Comparison of ENCODE assay signal across 8 cellular contexts in the genomic region with DNA sequence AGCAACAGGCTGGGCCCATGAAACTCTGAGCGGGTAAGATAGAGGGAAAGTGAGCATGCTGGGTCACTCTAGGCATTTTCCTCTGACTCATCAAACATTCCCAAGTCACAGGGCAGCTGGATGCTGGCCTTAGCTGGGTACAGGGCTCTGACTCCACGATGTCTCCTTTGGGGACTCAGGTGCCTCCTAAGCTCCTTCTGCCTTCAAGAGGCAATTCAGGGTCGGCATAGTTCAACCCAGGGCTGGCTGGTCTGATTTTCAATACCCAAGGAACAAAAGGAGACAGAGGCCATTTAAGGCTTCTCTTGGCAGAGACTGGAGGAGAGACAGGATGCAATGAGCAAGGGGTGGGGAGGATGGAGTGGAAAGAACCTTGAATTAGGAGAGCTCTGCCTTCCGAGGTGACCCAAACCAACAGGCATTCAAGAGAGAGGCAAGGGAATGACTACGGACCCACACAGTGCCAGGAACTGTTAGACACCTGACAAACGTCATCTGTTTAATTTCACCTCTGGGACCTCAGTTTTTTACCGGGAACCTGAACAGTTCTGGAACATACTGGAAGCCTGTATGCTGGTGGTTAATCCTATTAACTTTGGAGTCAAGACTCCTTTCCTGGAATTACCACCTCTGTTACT. TPM values are rescaled to one million over a fixed set of nuclear protein-coding genes. Genes with fewer than 3 reads are reported as not detected.
A peak's percentile ranks its signal among the peaks of the same experiment; 100 is the strongest.
DNase-seq lines count a peak whose midpoint lies in the region; FAIRE-seq and TF ChIP-seq lines count a peak whose summit lies in the region.

No MANE protein-coding gene starts in this region.

- H4K20me1 ChIP-seq in keratinocyte (ENCODE audit: control insufficient read depth, extremely low read depth, insufficient read depth, low read length): no peaks in the 10 kb centered on the region

- H3K36me3 Mint-ChIP-seq in HFFc6 (ENCODE audit: low read depth): no peaks in the 10 kb centered on the region; the same call in 1 of the 2 replicates

- no peak for FAIRE-seq in keratinocyte (lab: Jason Lieb, UNC)

- no peak overlapping the region for H3K27ac Mint-ChIP-seq in HFFc6

- TF ChIP-seq CTCF in HFFc6 (IDR thresholded peaks at IDR 0.05) (no peak), ascending aorta (IDR thresholded peaks at IDR 0.05) (no peak), keratinocyte (optimal IDR thresholded peaks at IDR 0.05 in 1 of 3, IDR thresholded peaks at IDR 0.05 in 1 of 3, conservative IDR thresholded peaks at IDR 0.05 in 1 of 3; ENCODE audit: extremely low read depth in 1 of 3, insufficient read depth in 2 of 3, low read length in 3 of 3) (no peak), testis (IDR thresholded peaks at IDR 0.05) (no peak), GM10266 (IDR thresholded peaks at IDR 0.05; ENCODE audit: control insufficient read depth, insufficient read depth, low read depth, missing control alignments) (no peak)

- H3K9me3 Mint-ChIP-seq in HFFc6: no peaks in the 10 kb centered on the region

- peak overlapping the region; percentile 84 for H3K9ac ChIP-seq in keratinocyte (ENCODE audit: control insufficient read depth, extremely low read depth, insufficient read depth, low read length)

- H3K9me3 ChIP-seq in ascending aorta (no peaks in the 10 kb centered on the region), keratinocyte (ENCODE audit: control insufficient read depth, low read depth, low read length) (no peaks in the 10 kb centered on the region), testis (no peaks in the 10 kb centered on the region)

- no peak for TF ChIP-seq POLR2A in testis (IDR thresholded peaks at IDR 0.05)

- H3K79me2 ChIP-seq in keratinocyte (ENCODE audit: control insufficient read depth, insufficient read depth, low read length): peaks cover 15% of the 10 kb centered on the region

- H3K36me3 ChIP-seq in ascending aorta (peaks cover 29 to 30% of the 10 kb centered on the region in 2 donors), keratinocyte (ENCODE audit: control insufficient read depth in 2 of 2, extremely low read depth in 1 of 2, insufficient read depth in 2 of 2, low read length in 2 of 2) (peaks cover 9 to 17% of the 10 kb centered on the region in 2 experiments), testis (ENCODE audit: low read depth, missing control alignments) (no peaks in the 10 kb centered on the region)

- H3K4me3 ChIP-seq in ascending aorta: peak overlapping the region; percentile 56 to 87
- H3K4me3 ChIP-seq in keratinocyte (ENCODE audit: control insufficient read depth in 2 of 3, extremely low read depth in 1 of 3, insufficient read depth in 2 of 3, low read depth in 1 of 3, low read length in 3 of 3): peak overlapping the region; percentile 77 to 92 (median 89)
- H3K4me3 ChIP-seq in testis: peak overlapping the region; percentile 75 to 87

- peak overlapping the region; percentile 100 for H3K4me2 ChIP-seq in keratinocyte (ENCODE audit: control insufficient read depth, extremely low read depth, insufficient read depth, low read depth, low read length)

- 11 to 15% methylated on average over 7 of the region's 7 CpGs for WGBS in testis, 2 donors

- H3K4me1 ChIP-seq in ascending aorta: peaks cover 3 to 21% of the 10 kb centered on the region in 2 donors
- peaks cover 22% of the 10 kb centered on the region for H3K4me1 ChIP-seq in keratinocyte (ENCODE audit: control insufficient read depth, extremely low read depth, insufficient read depth, low read length)
- peaks cover 31% of the 10 kb centered on the region for H3K4me1 ChIP-seq in testis

- H2AFZ ChIP-seq in keratinocyte (ENCODE audit: control insufficient read depth, low read length): no peak overlapping the region

- H3K27me3 ChIP-seq in ascending aorta (no peaks in the 10 kb centered on the region), keratinocyte (ENCODE audit: control insufficient read depth, extremely low read depth, insufficient read depth, low read length) (no peaks in the 10 kb centered on the region), testis (no peaks in the 10 kb centered on the region)

- no peaks in the 10 kb centered on the region for H3K9me1 ChIP-seq in keratinocyte (ENCODE audit: control insufficient read depth, extremely low read depth, insufficient read depth, low read length)

- H3K4me3 Mint-ChIP-seq in HFFc6: no peak overlapping the region

- H3K27me3 Mint-ChIP-seq in HFFc6 (ENCODE audit: insufficient read depth): no peaks in the 10 kb centered on the region

- H3K27ac ChIP-seq in ascending aorta (peak overlapping the region; percentile 95 to 97), keratinocyte (ENCODE audit: control insufficient read depth, insufficient read depth, low read length) (peak overlapping the region; percentile 88), testis (peak overlapping the region; percentile 96 to 97)

- dilution Hi-C loops in keratinocyte (cut with MboI; ENCODE audit: extremely low pct_ligation_motif_present, low sequenced_read_pairs): no loop called here

- intact Hi-C loops in ascending aorta (cut with DNase I) (loop anchor here (2.0 kb wide), 1 partner anchor 69 kb away; a partner anchor contains a TSS), testis (cut with DNase I; ENCODE audit: low total_unique reads) (no loop called here)

- DNase-seq in HFFc6: peak; percentile 62
- peak in 1 of 2 donors; percentile 87 for DNase-seq in ascending aorta (ENCODE audit: low spot score in 2 of 2)
- DNase-seq in keratinocyte (ENCODE audit: low read depth, low spot score): no peak
- DNase-seq in testis: peak; percentile 58
- DNase-seq in retina: no peak
- DNase-seq in effector CD4-positive, alpha-beta T cell: no peak
- no peak for DNase-seq in GM10266 (ENCODE audit: extremely low spot score)
- no peak for DNase-seq in UCSD-AML1 (lab: John Stamatoyannopoulos, UW; ENCODE audit: unreplicated experiment)

- peaks cover 7% of the 10 kb centered on the region for H3K4me1 Mint-ChIP-seq in HFFc6 (ENCODE audit: low read depth)

RNA-seq across cellular contexts. Expression of a gene that starts 0.9 kb away (rescaled TPM):
- 10 to 100 TPM; 51.4 to 65.5 (median 59.3) TPM for total RNA-seq in HFFc6 (2021; fragmentation: NEBNext Ultra II Directional; extraction: Animal tissue kit (Norgen Biotek cat#: 25700))
- total RNA-seq in ascending aorta: 50.7 TPM
- polyA plus RNA-seq in keratinocyte: 17.0 to 41.4 TPM (median 23.3 TPM) in 3 replicates
- polyA plus RNA-seq in keratinocyte (2011; ENCODE audit: low read depth): 96.6 TPM
- 21.2 and 27.5 TPM in 2 replicates for polyA plus RNA-seq in keratinocyte (2011; cell fraction: cytosol; rRNA removed)
- 26.9 and 37.0 TPM in 2 replicates for polyA plus RNA-seq in keratinocyte (2011; cell fraction: nucleus; rRNA removed)
- 66.2 and 117 TPM in 2 replicates for polyA plus RNA-seq in keratinocyte (2012; ENCODE audit: low replicate concordance)
- 16.5 to 43.8 TPM (median 26.9 TPM) in 3 replicates for polyA minus RNA-seq in keratinocyte
- 35.9 TPM for polyA minus RNA-seq in keratinocyte (2011; cell fraction: cytosol; rRNA and poly(A)+ RNA removed)
- 15.3 and 24.4 TPM in 2 replicates for polyA minus RNA-seq in keratinocyte (2011; cell fraction: nucleus; rRNA and poly(A)+ RNA removed)
- total RNA-seq in testis: 100 to 1,000 TPM in 1 of 2 donors, 10 to 100 TPM in 1; 96.1 to 127 TPM
- polyA plus RNA-seq in testis (ENCODE audit: insufficient read depth, low read depth, low replicate concordance): 217 TPM

RNA-seq across cellular contexts. Expression of a gene that starts 10.0 kb away (rescaled TPM):
- under 1 TPM; 0.17 to 0.78 (median 0.24) TPM for total RNA-seq in HFFc6 (2021; fragmentation: NEBNext Ultra II Directional; extraction: Animal tissue kit (Norgen Biotek cat#: 25700))
- total RNA-seq in ascending aorta (33.1 TPM), testis (10 to 100 TPM; 15.0 to 20.4 TPM)
- polyA plus RNA-seq in keratinocyte (0.25 to 0.79 TPM (median 0.36 TPM) in 3 replicates), testis (ENCODE audit: insufficient read depth, low read depth, low replicate concordance) (10.2 TPM)
- 0.55 TPM for polyA plus RNA-seq in keratinocyte (2011; ENCODE audit: low read depth)
- 0.23 and 0.35 TPM in 2 replicates for polyA plus RNA-seq in keratinocyte (2011; cell fraction: cytosol; rRNA removed)
- 1.0 and 2.1 TPM in 2 replicates for polyA plus RNA-seq in keratinocyte (2011; cell fraction: nucleus; rRNA removed)
- polyA plus RNA-seq in keratinocyte (2012; ENCODE audit: low replicate concordance): 0.80 and 1.8 TPM in 2 replicates
- polyA minus RNA-seq in keratinocyte: 0.56 to 3.9 TPM (median 2.7 TPM) in 3 replicates
- 1.5 TPM for polyA minus RNA-seq in keratinocyte (2011; cell fraction: cytosol; rRNA and poly(A)+ RNA removed)
- polyA minus RNA-seq in keratinocyte (2011; cell fraction: nucleus; rRNA and poly(A)+ RNA removed): 1.1 and 2.3 TPM in 2 replicates

RNA-seq across cellular contexts. Expression of a gene that starts 24.2 kb away (rescaled TPM):
- total RNA-seq in HFFc6 (2021; fragmentation: NEBNext Ultra II Directional; extraction: Animal tissue kit (Norgen Biotek cat#: 25700)): 1 to 10 TPM; 1.0 to 2.3 (median 1.5) TPM
- 132 TPM for total RNA-seq in ascending aorta
- polyA plus RNA-seq in keratinocyte: 9.4 to 20.7 TPM (median 10.9 TPM) in 3 replicates
- polyA plus RNA-seq in keratinocyte (2011; ENCODE audit: low read depth): 2.0 TPM
- polyA plus RNA-seq in keratinocyte (2011; cell fraction: cytosol; rRNA removed): 9.2 and 15.3 TPM in 2 replicates
- 14.9 and 19.4 TPM in 2 replicates for polyA plus RNA-seq in keratinocyte (2011; cell fraction: nucleus; rRNA removed)
- polyA plus RNA-seq in keratinocyte (2012; ENCODE audit: low replicate concordance): 14.6 and 22.2 TPM in 2 replicates
- polyA minus RNA-seq in keratinocyte: 7.4 to 33.9 TPM (median 11.7 TPM) in 3 replicates
- polyA minus RNA-seq in keratinocyte (2011; cell fraction: cytosol; rRNA and poly(A)+ RNA removed): 24.4 TPM
- polyA minus RNA-seq in keratinocyte (2011; cell fraction: nucleus; rRNA and poly(A)+ RNA removed): 8.6 and 8.8 TPM in 2 replicates
- total RNA-seq in testis: 10 to 100 TPM; 43.5 to 48.6 TPM
- polyA plus RNA-seq in testis (ENCODE audit: insufficient read depth, low read depth, low replicate concordance): 18.3 TPM

RNA-seq across cellular contexts. Expression of a gene that starts 42.5 kb away (rescaled TPM):
- 10 to 100 TPM; 10.3 to 12.6 (median 11.0) TPM for total RNA-seq in HFFc6 (2021; fragmentation: NEBNext Ultra II Directional; extraction: Animal tissue kit (Norgen Biotek cat#: 25700))
- 43.3 TPM for total RNA-seq in ascending aorta
- polyA plus RNA-seq in keratinocyte: 7.4 to 10.6 TPM (median 7.8 TPM) in 3 replicates
- polyA plus RNA-seq in keratinocyte (2011; ENCODE audit: low read depth): 2.1 TPM
- polyA plus RNA-seq in keratinocyte (2011; cell fraction: cytosol; rRNA removed): 4.5 and 7.2 TPM in 2 replicates
- 11.3 and 15.0 TPM in 2 replicates for polyA plus RNA-seq in keratinocyte (2011; cell fraction: nucleus; rRNA removed)
- 3.9 and 10.1 TPM in 2 replicates for polyA plus RNA-seq in keratinocyte (2012; ENCODE audit: low replicate concordance)
- 4.5 to 10.1 TPM (median 5.2 TPM) in 3 replicates for polyA minus RNA-seq in keratinocyte
- polyA minus RNA-seq in keratinocyte (2011; cell fraction: cytosol; rRNA and poly(A)+ RNA removed): 8.6 TPM
- 7.0 and 9.3 TPM in 2 replicates for polyA minus RNA-seq in keratinocyte (2011; cell fraction: nucleus; rRNA and poly(A)+ RNA removed)
- 10 to 100 TPM; 23.4 to 25.5 TPM for total RNA-seq in testis
- 8.6 TPM for polyA plus RNA-seq in testis (ENCODE audit: insufficient read depth, low read depth, low replicate concordance)

RNA-seq across cellular contexts. Expression of a gene that starts 50.5 kb away (rescaled TPM):
- total RNA-seq in HFFc6 (2021; fragmentation: NEBNext Ultra II Directional; extraction: Animal tissue kit (Norgen Biotek cat#: 25700)): 10 to 100 TPM; 64.9 to 89.8 (median 70.3) TPM
- 31.9 TPM for total RNA-seq in ascending aorta
- polyA plus RNA-seq in keratinocyte: 25.2 to 33.8 TPM (median 30.0 TPM) in 3 replicates
- polyA plus RNA-seq in keratinocyte (2011; ENCODE audit: low read depth): 55.2 TPM
- 15.3 and 25.6 TPM in 2 replicates for polyA plus RNA-seq in keratinocyte (2011; cell fraction: cytosol; rRNA removed)
- polyA plus RNA-seq in keratinocyte (2011; cell fraction: nucleus; rRNA removed): 45.2 and 60.9 TPM in 2 replicates
- 34.2 and 40.5 TPM in 2 replicates for polyA plus RNA-seq in keratinocyte (2012; ENCODE audit: low replicate concordance)
- polyA minus RNA-seq in keratinocyte: 9.3 to 94.3 TPM (median 20.0 TPM) in 3 replicates
- polyA minus RNA-seq in keratinocyte (2011; cell fraction: cytosol; rRNA and poly(A)+ RNA removed): 80.8 TPM
- polyA minus RNA-seq in keratinocyte (2011; cell fraction: nucleus; rRNA and poly(A)+ RNA removed): 17.9 and 24.0 TPM in 2 replicates
- 10 to 100 TPM; 88.2 to 88.7 TPM for total RNA-seq in testis
- 101 TPM for polyA plus RNA-seq in testis (ENCODE audit: insufficient read depth, low read depth, low replicate concordance)

Comparison
In these comparisons a context has a peak if more than half of its experiments do, and no peak if none do; other contexts are left out.
1. DNase-seq: peak in HFFc6 (single experiment) and testis (single experiment); none in keratinocyte (single experiment), retina (single experiment), effector CD4-positive, alpha-beta T cell (single experiment), GM10266 (single experiment) and UCSD-AML1 (single experiment).
2. RNA of a gene that starts 10.0 kb away (total RNA-seq): 33.1 TPM in ascending aorta (single experiment) and 15.0 to 20.4 TPM in testis; 0.17 to 0.78 TPM in HFFc6; every median in the first group is over 4 times any median in the second.
3. RNA of a gene that starts 24.2 kb away (total RNA-seq): 132 TPM in ascending aorta (single experiment) and 43.5 to 48.6 TPM in testis; 1.0 to 2.3 TPM in HFFc6; every median in the first group is over 10 times any median in the second.
4. Peak in every context shown above with its lines, with median percentiles within 50 percentile points of each other: H3K27ac ChIP-seq and H3K4me3 ChIP-seq.